In the genomic region with DNA sequence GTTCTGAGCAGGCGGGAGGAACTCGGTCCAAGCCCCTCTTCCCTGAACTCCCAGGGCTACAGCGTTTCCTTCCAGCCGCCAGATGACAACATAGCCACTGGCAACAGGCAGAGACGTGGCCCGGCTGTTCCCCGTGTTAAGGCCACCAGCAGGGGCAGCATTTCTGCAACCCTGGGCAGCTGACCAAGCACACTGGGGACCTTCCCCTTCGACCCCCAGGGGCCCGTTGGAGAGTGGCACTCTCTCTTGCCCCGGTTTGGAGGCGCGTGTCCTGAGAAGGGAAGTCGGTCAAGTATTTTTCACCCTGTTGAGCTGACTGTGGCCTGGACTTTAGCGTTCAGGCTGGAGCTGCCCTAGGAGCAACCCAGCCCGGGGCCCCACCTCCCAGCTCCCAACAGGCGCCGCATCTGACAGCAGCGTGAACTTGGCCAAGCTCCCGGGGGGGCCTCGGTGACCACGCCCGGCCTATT, we compare ENCODE assay signal across 9 cellular contexts. TPM values are rescaled to one million over a fixed set of nuclear protein-coding genes. Genes with fewer than 3 reads are reported as not detected.
A peak's percentile ranks its signal among the peaks of the same experiment; 100 is the strongest.
DNase-seq lines count a peak whose midpoint lies in the region; ATAC-seq and TF ChIP-seq lines count a peak whose summit lies in the region.
"Had no signal": no experiment of that assay in that cellular context is flagged by ENCODE, and none has a peak within 500 bp of the region (broad histone marks: within the 10 kb centered on the region; RNA-seq: fewer than 3 reads in every experiment).

No MANE protein-coding gene starts in this region.

- no peak for ATAC-seq in DND-41 (ENCODE audit: insufficient read depth, low read depth)
- ATAC-seq in activated CD8-positive, alpha-beta T cell treated with anti-CD3 and anti-CD28 coated beads for 36 hours = no peak
- no peak for ATAC-seq in HG03135 (IDR thresholded peaks at IDR 0.05; ENCODE audit: unreplicated experiment)
- ATAC-seq in GM21717 (IDR thresholded peaks at IDR 0.05; ENCODE audit: unreplicated experiment) = no peak
- ATAC-seq in effector memory CD8-positive, alpha-beta T cell (replicated peaks) = no peak

- H3K9ac ChIP-seq in DND-41 (ENCODE audit: low read depth, low read length) (no peak overlapping the region), mesendoderm (ENCODE audit: low read length) (peak overlapping the region; percentile 40)

- H3K18ac ChIP-seq in mesendoderm (ENCODE audit: low read length) = no peak overlapping the region

- no peak overlapping the region for H2BK120ac ChIP-seq in mesendoderm (ENCODE audit: low read depth, low read length)

- no peak overlapping the region for H3K27ac Mint-ChIP-seq in activated CD8-positive, alpha-beta T cell treated with anti-CD3 and anti-CD28 coated beads for 36 hours
- H3K27ac Mint-ChIP-seq in effector memory CD8-positive, alpha-beta T cell = peak overlapping the region in 1 of 2 donors; percentile 60

- no peaks in the 10 kb centered on the region for H4K20me1 ChIP-seq in DND-41 (ENCODE audit: insufficient read depth, low read length)

- H3K4me3 ChIP-seq in DND-41 (ENCODE audit: low read depth in 1 of 2, low read length in 2 of 2) (no peak overlapping the region), NB4 (ENCODE audit: low read depth, low read length) (no peak overlapping the region), mesendoderm (ENCODE audit: low read length) (no peak overlapping the region)

- H2BK5ac ChIP-seq in mesendoderm (ENCODE audit: low read length) = no peak overlapping the region

- no peak overlapping the region for H2AFZ ChIP-seq in DND-41 (ENCODE audit: low read depth, low read length)

- intact Hi-C loops in activated CD8-positive, alpha-beta T cell treated with anti-CD3 and anti-CD28 coated beads for 36 hours (cut with micrococcal nuclease) = no loop called here

- peaks cover 3% of the 10 kb centered on the region for H3K36me3 Mint-ChIP-seq in activated CD8-positive, alpha-beta T cell treated with anti-CD3 and anti-CD28 coated beads for 36 hours (ENCODE audit: low read depth)
- peaks cover 3% of the 10 kb centered on the region for H3K36me3 Mint-ChIP-seq in effector memory CD8-positive, alpha-beta T cell (ENCODE audit: insufficient read depth)

- H3K79me2 ChIP-seq in DND-41 (ENCODE audit: insufficient read depth, low read length) (no peaks in the 10 kb centered on the region), mesendoderm (ENCODE audit: control insufficient read depth, insufficient read depth, low read length) (no peaks in the 10 kb centered on the region)

- H3K4ac ChIP-seq in mesendoderm (ENCODE audit: low read depth, low read length) = no peak overlapping the region

- no peak overlapping the region for H3K27ac ChIP-seq in DND-41 (ENCODE audit: low read length)
- no peak overlapping the region for H3K27ac ChIP-seq in mesendoderm (ENCODE audit: low read depth, low read length)

- no peak overlapping the region for H2BK15ac ChIP-seq in mesendoderm (replicated peaks; ENCODE audit: low read depth)

- H3K23ac ChIP-seq in mesendoderm (ENCODE audit: low read length) = no peak overlapping the region

- no peak for TF ChIP-seq POLR2A in NB4 (IDR thresholded peaks at IDR 0.05; ENCODE audit: extremely low read depth, insufficient read length)

- WGBS in mesendoderm (ENCODE audit: extremely low coverage, insufficient coverage, low lambda C conversion rate) = no CpG with 5 or more reads among the region's 22 CpGs

- H3K4me3 Mint-ChIP-seq in activated CD8-positive, alpha-beta T cell treated with anti-CD3 and anti-CD28 coated beads for 36 hours = no peak overlapping the region
- H3K4me3 Mint-ChIP-seq in effector memory CD8-positive, alpha-beta T cell = no peak overlapping the region

- H3K9me3 Mint-ChIP-seq in activated CD8-positive, alpha-beta T cell treated with anti-CD3 and anti-CD28 coated beads for 36 hours = no peaks in the 10 kb centered on the region
- H3K9me3 Mint-ChIP-seq in effector memory CD8-positive, alpha-beta T cell = no peaks in the 10 kb centered on the region

- H3K56ac ChIP-seq in mesendoderm (ENCODE audit: low read length) = peak overlapping the region; percentile 60

- no peak overlapping the region for H4K8ac ChIP-seq in mesendoderm (ENCODE audit: low read depth, low read length)

- DNase-seq in DND-41 (no peak), NB4 (ENCODE audit: low read depth) (peak; percentile 33), fibroblast of gingiva (ENCODE audit: low read depth) (peak; percentile 13), mesendoderm (peak; percentile 91)
- no peak for DNase-seq in activated CD8-positive, alpha-beta T cell treated with anti-CD3 and anti-CD28 coated beads for 36 hours
- no peak for DNase-seq in effector memory CD8-positive, alpha-beta T cell
- DNase-seq: activated gamma-delta T cell had no signal

- no peaks in the 10 kb centered on the region for H3K9me3 ChIP-seq in DND-41 (ENCODE audit: insufficient read depth, low read length, severe bottlenecking)

- H3K4me2 ChIP-seq in DND-41 (ENCODE audit: insufficient read depth, low read length) = no peak overlapping the region
- H3K4me2 ChIP-seq in mesendoderm (ENCODE audit: low read length) = no peak overlapping the region

- H3K4me1 ChIP-seq in DND-41 (ENCODE audit: insufficient read depth, low read length) (no peaks in the 10 kb centered on the region), mesendoderm (ENCODE audit: control insufficient read depth, low read depth, low read length) (peaks cover 3% of the 10 kb centered on the region)

- H3K27me3 ChIP-seq in DND-41 (ENCODE audit: insufficient read depth, low read length, poor library complexity) (no peaks in the 10 kb centered on the region), mesendoderm (ENCODE audit: insufficient read depth, low read length, poor library complexity) (no peaks in the 10 kb centered on the region)

- no peak overlapping the region for H2AK5ac ChIP-seq in mesendoderm (ENCODE audit: low read length)

- no peaks in the 10 kb centered on the region for H3K4me1 Mint-ChIP-seq in activated CD8-positive, alpha-beta T cell treated with anti-CD3 and anti-CD28 coated beads for 36 hours (ENCODE audit: low read depth)
- peaks cover 2 to 5% of the 10 kb centered on the region in 2 donors for H3K4me1 Mint-ChIP-seq in effector memory CD8-positive, alpha-beta T cell (ENCODE audit: low read depth in 2 of 2)

- 0 out of 2 replicates have a peak, but pooled peaks cover 1% of the 10 kb centered on the region for H3K36me3 ChIP-seq in DND-41 (ENCODE audit: insufficient read depth, low read length)
- no peaks in the 10 kb centered on the region for H3K36me3 ChIP-seq in mesendoderm (ENCODE audit: control insufficient read depth, insufficient read depth, low read length)

- CTCF ChIA-PET in activated CD8-positive, alpha-beta T cell treated with anti-CD3 and anti-CD28 coated beads for 36 hours (lab: Charles Lee) = interaction anchor here (0.9 to 1.0 kb wide), 2 partner anchors 76 to 78 kb away, joined by 3 to 4 read pairs; no protein-coding TSS in a partner anchor

- no peaks in the 10 kb centered on the region for H3K27me3 Mint-ChIP-seq in activated CD8-positive, alpha-beta T cell treated with anti-CD3 and anti-CD28 coated beads for 36 hours
- no peaks in the 10 kb centered on the region for H3K27me3 Mint-ChIP-seq in effector memory CD8-positive, alpha-beta T cell

- H4K5ac ChIP-seq in mesendoderm (ENCODE audit: low read length) = no peak overlapping the region

- POLR2A ChIA-PET in activated CD8-positive, alpha-beta T cell treated with anti-CD3 and anti-CD28 coated beads for 36 hours (lab: Charles Lee) = no interaction called here

- H3K79me1 ChIP-seq in mesendoderm (ENCODE audit: low read length) = no peaks in the 10 kb centered on the region

- peak; percentile 11 for TF ChIP-seq CTCF in DND-41 (IDR thresholded peaks at IDR 0.05; ENCODE audit: borderline replicate concordance, extremely low read depth, low read length, poor library complexity, severe bottlenecking)
- TF ChIP-seq CTCF in NB4 (IDR thresholded peaks at IDR 0.05; ENCODE audit: low read depth, low read length) = peak; percentile 47
- TF ChIP-seq CTCF in activated CD8-positive, alpha-beta T cell treated with anti-CD3 and anti-CD28 coated beads for 36 hours (IDR thresholded peaks at IDR 0.05) = no peak

RNA-seq across cellular contexts. Expression of a gene that starts 37.6 kb away (rescaled TPM):
- polyA plus RNA-seq in mesendoderm (2013, experiment 1 of 2) = 3.3 TPM
- polyA plus RNA-seq in mesendoderm (2013, experiment 2 of 2) = 3.3 TPM
- total RNA-seq in activated CD8-positive, alpha-beta T cell treated with anti-CD3 and anti-CD28 coated beads for 36 hours = 1 to 10 TPM; 4.8 to 6.3 TPM

RNA-seq across cellular contexts. Expression of a gene that starts 37.7 kb away (rescaled TPM):
- 157 TPM for polyA plus RNA-seq in mesendoderm (2013, experiment 1 of 2)
- 164 TPM for polyA plus RNA-seq in mesendoderm (2013, experiment 2 of 2)
- 10 to 100 TPM; 69.4 to 78.4 TPM for total RNA-seq in activated CD8-positive, alpha-beta T cell treated with anti-CD3 and anti-CD28 coated beads for 36 hours

RNA-seq across cellular contexts. Expression of a gene that starts 59.2 kb away (rescaled TPM):
- 24.5 TPM for polyA plus RNA-seq in mesendoderm (2013, experiment 1 of 2)
- 28.1 TPM for polyA plus RNA-seq in mesendoderm (2013, experiment 2 of 2)
- 1 to 10 TPM; 5.6 to 6.6 TPM for total RNA-seq in activated CD8-positive, alpha-beta T cell treated with anti-CD3 and anti-CD28 coated beads for 36 hours

Comparison
In these comparisons a context has a peak if more than half of its experiments do, and no peak if none do; other contexts are left out.
1. DNase-seq: peak in NB4 (single experiment), fibroblast of gingiva (single experiment) and mesendoderm (single experiment); none in DND-41 (single experiment), activated CD8-positive, alpha-beta T cell treated with anti-CD3 and anti-CD28 coated beads for 36 hours (single experiment) and effector memory CD8-positive, alpha-beta T cell (0 of 3).